23 cellular contexts compared by ENCODE assay signal in the genomic region with DNA sequence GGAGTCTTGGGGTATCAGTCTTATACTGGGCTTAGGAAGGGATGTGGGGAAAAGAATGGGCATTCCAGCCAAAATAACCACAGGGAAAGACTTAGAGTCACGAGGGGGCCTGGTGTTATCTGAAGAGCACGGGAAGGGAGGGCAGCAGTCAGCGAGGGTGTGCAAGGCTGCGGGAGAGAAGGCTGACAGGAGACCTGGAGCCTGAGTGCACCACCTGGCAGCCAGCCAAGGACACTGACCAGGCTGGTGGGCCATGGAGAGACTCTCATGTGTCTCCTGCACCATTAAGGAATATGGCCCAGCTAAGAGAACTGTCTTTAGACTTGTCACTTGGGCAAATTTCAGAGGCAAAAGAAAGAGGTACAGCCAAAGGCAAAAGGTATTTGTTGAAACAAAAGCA.
"Had no signal": no experiment of that assay in that cellular context is flagged by ENCODE, and none has a peak within 500 bp of the region (broad histone marks: within the 10 kb centered on the region; RNA-seq: fewer than 3 reads in every experiment).

No MANE protein-coding gene starts in this region.

- H3K27ac ChIP-seq: breast epithelium, colonic mucosa, epithelial cell of prostate, neural progenitor cell, right atrium auricular region, stomach, tibial artery, upper lobe of right lung had no signal

- H3K9me3 ChIP-seq: breast epithelium, colonic mucosa, right atrium auricular region, stomach, tibial artery, upper lobe of right lung had no signal

- H2AFZ ChIP-seq: neural progenitor cell had no signal

- H3K4me1 ChIP-seq: breast epithelium, colonic mucosa, neural progenitor cell, right atrium auricular region, stomach, tibial artery, upper lobe of right lung had no signal

- H3K9ac ChIP-seq: neural progenitor cell had no signal

- DNase-seq: activated CD4-positive, alpha-beta T cell treated with anti-CD3 and anti-CD28 coated beads, Interleukin-2, amount 10 ng/mL, durations not matched to agents 24 days and 14 days; activated CD4-positive, CD25-positive, alpha-beta regulatory T cell treated with anti-CD3 and anti-CD28 coated beads, Interleukin-2, amount 50 U/mL, for 72 hours; activated CD8-positive, alpha-beta T cell treated with anti-CD3 and anti-CD28 coated beads for 36 hours; activated gamma-delta T cell treated with Interleukin-2 at 50 U/mL for 16 hours; activated T-cell treated with anti-CD3 and anti-CD28 coated beads, Interleukin-2, amount 50 U/mL, for 4 hours; colonic mucosa; effector CD8-positive, alpha-beta T cell; natural killer cell; occipital lobe; stimulated activated CD4-positive, alpha-beta T cell treated with anti-CD3 and anti-CD28 coated beads, Interleukin-15, amount 100 ng/mL, for 24 hours; stimulated activated CD4-positive, alpha-beta T cell treated with anti-CD3 and anti-CD28 coated beads, Interleukin-2, amount 100 ng/mL, for 24 hours; stimulated activated naive B cell treated with anti-CD40 and anti-IgM and Interleukin-4, amounts not matched to agents 10 μg/mL and 1 μg/mL and 100 μg/mL, for 72 hours; stomach; T-helper 17 cell; T1000; tibial artery; upper lobe of right lung had no signal

- ATAC-seq: activated CD8-positive, alpha-beta T cell treated with anti-CD3 and anti-CD28 coated beads for 36 hours; activated naive CD4-positive, alpha-beta T cell treated with anti-CD3 and anti-CD28 coated beads, Interleukin-2, amount 50 U/mL, for 72 hours; activated T-cell treated with anti-CD3 and anti-CD28 coated beads, Interleukin-2, amount 50 U/mL, for 4 hours; activated T-helper 17 cell treated with anti-CD3 and anti-CD28 coated beads, Interleukin-2, amount 50 U/mL, for 72 hours; natural killer cell; stimulated activated naive B cell treated with anti-CD40 and anti-IgM and Interleukin-4, amounts not matched to agents 10 μg/mL and 1 μg/mL and 100 μg/mL, for 72 hours; T-helper 17 cell; upper lobe of right lung had no signal

- H3K4me3 ChIP-seq: breast epithelium, colonic mucosa, neural progenitor cell, right atrium auricular region, stomach, tibial artery, upper lobe of right lung had no signal

- H3K36me3 ChIP-seq: breast epithelium, colonic mucosa, neural progenitor cell, right atrium auricular region, stomach, tibial artery, upper lobe of right lung had no signal

- H3K27me3 ChIP-seq: breast epithelium, colonic mucosa, neural progenitor cell, right atrium auricular region, stomach, tibial artery, upper lobe of right lung had no signal

- H3K4me2 ChIP-seq: neural progenitor cell had no signal
